17 cellular contexts compared by ENCODE assay signal in genomic region chr11:8988329-8989234, GRCh38. TPM values are rescaled to one million over a fixed set of nuclear protein-coding genes. Genes with fewer than 3 reads are reported as not detected.
DNase-seq lines count a peak whose midpoint lies in the region; ATAC-seq, FAIRE-seq and TF ChIP-seq lines count a peak whose summit lies in the region.
"Had no signal": no experiment of that assay in that cellular context is flagged by ENCODE, and none has a peak within 500 bp of the region (broad histone marks: within the 10 kb centered on the region; RNA-seq: fewer than 3 reads in every experiment).

No MANE protein-coding gene starts in this region.

- H3K36me3 ChIP-seq in bronchial epithelial cell (ENCODE audit: control insufficient read depth, insufficient read depth, low read length), result no peaks in the 10 kb centered on the region
- no peaks in the 10 kb centered on the region for H3K36me3 ChIP-seq in mesendoderm (ENCODE audit: control insufficient read depth, insufficient read depth, low read length)

- no peak overlapping the region for H4K5ac ChIP-seq in mesendoderm (ENCODE audit: low read length)

- no peak overlapping the region for H2AK5ac ChIP-seq in mesendoderm (ENCODE audit: low read length)

- FAIRE-seq in bronchial epithelial cell (lab: Jason Lieb, UNC), result no peak

- H3K56ac ChIP-seq in mesendoderm (ENCODE audit: low read length), result no peak overlapping the region

- H3K27ac Mint-ChIP-seq in CD4-positive, alpha-beta T cell, result no peak overlapping the region
- H3K27ac Mint-ChIP-seq: WTC11 had no signal

- no peak overlapping the region for H3K4me3 ChIP-seq in bronchial epithelial cell (ENCODE audit: low read depth, low read length)
- no peak overlapping the region for H3K4me3 ChIP-seq in mesendoderm (ENCODE audit: low read length)
- H3K4me3 ChIP-seq: SK-N-MC, testis had no signal

- no CpG with 5 or more reads among the region's 3 CpGs for WGBS in mesendoderm (ENCODE audit: extremely low coverage, insufficient coverage, low lambda C conversion rate)

- DNase-seq in EL (peak; percentile 69), OCI-M1 (lab: John Stamatoyannopoulos, UW) (peak; percentile 87), bronchial epithelial cell (ENCODE audit: low read depth) (peak; percentile 71), mesendoderm (peak; percentile 22), NCI-H1417 treated with DMSO at 0.1 percent for 48 hours (lab: John Stamatoyannopoulos, UW) (no peak), NCI-H1092 (lab: John Stamatoyannopoulos, UW) (no peak)
- DNase-seq in CD4-positive, alpha-beta T cell, result no peak
- DNase-seq: activated naive CD4-positive, alpha-beta T cell treated with Interleukin-2 at 50 U/mL for 16 hours; cerebellar nuclear complex; left ventricle myocardium superior; stimulated activated CD4-positive, alpha-beta T cell treated with anti-CD3 and anti-CD28 coated beads, Interleukin-1b, Interleukin-23, amount 100 ng/mL, for 48 hours; testis had no signal

- H3K27me3 ChIP-seq in bronchial epithelial cell (ENCODE audit: control insufficient read depth, insufficient read depth, low read length), result no peaks in the 10 kb centered on the region
- H3K27me3 ChIP-seq in mesendoderm (ENCODE audit: insufficient read depth, low read length, poor library complexity), result no peaks in the 10 kb centered on the region
- no peaks in the 10 kb centered on the region for H3K27me3 ChIP-seq in CD4-positive, alpha-beta T cell (ENCODE audit: control insufficient read depth, insufficient read depth, low read length)
- H3K27me3 ChIP-seq: testis had no signal

- ATAC-seq in GM18867 (IDR thresholded peaks at IDR 0.05; ENCODE audit: unreplicated experiment), result no peak
- ATAC-seq in CD4-positive, alpha-beta T cell (ENCODE audit: poor library complexity), result no peak
- ATAC-seq: left ventricle myocardium superior had no signal

- no peaks in the 10 kb centered on the region for H3K9me3 Mint-ChIP-seq in CD4-positive, alpha-beta T cell

- no peak overlapping the region for H3K4me2 ChIP-seq in mesendoderm (ENCODE audit: low read length)

- no peak overlapping the region for H3K27ac ChIP-seq in mesendoderm (ENCODE audit: low read depth, low read length)
- H3K27ac ChIP-seq in CD4-positive, alpha-beta T cell (ENCODE audit: low read depth, low read length), result no peak overlapping the region
- H3K27ac ChIP-seq: SK-N-MC, testis had no signal

- no peaks in the 10 kb centered on the region for H3K9me3 ChIP-seq in CD4-positive, alpha-beta T cell (ENCODE audit: control insufficient read depth, low read length)
- H3K9me3 ChIP-seq: testis had no signal

- H3K4ac ChIP-seq in mesendoderm (ENCODE audit: low read depth, low read length), result no peak overlapping the region

- no peaks in the 10 kb centered on the region for H3K4me1 ChIP-seq in mesendoderm (ENCODE audit: control insufficient read depth, low read depth, low read length)
- H3K4me1 ChIP-seq: testis had no signal

- no peak for TF ChIP-seq CTCF in bronchial epithelial cell (IDR thresholded peaks at IDR 0.05; ENCODE audit: insufficient read depth, low read length, severe bottlenecking)
- no peak for TF ChIP-seq CTCF in CD4-positive, alpha-beta T cell (IDR thresholded peaks at IDR 0.05)

- no peak overlapping the region for H2BK15ac ChIP-seq in mesendoderm (replicated peaks; ENCODE audit: low read depth)

- no peak overlapping the region for H2BK5ac ChIP-seq in mesendoderm (ENCODE audit: low read length)

- H3K9ac ChIP-seq in mesendoderm (ENCODE audit: low read length), result no peak overlapping the region

- H3K18ac ChIP-seq in mesendoderm (ENCODE audit: low read length), result no peak overlapping the region

- peaks cover 41% of the 10 kb centered on the region for H3K27me3 Mint-ChIP-seq in CD4-positive, alpha-beta T cell

- H3K79me1 ChIP-seq in mesendoderm (ENCODE audit: low read length), result no peaks in the 10 kb centered on the region

- CTCF ChIA-PET in CD4-positive, alpha-beta T cell (lab: Charles Lee), result interaction anchor here (1.5 kb wide), 1 partner anchor 29 kb away, joined by 3 read pairs; no protein-coding TSS in a partner anchor

- intact Hi-C loops in CD4-positive, alpha-beta T cell (cut with DNase I, micrococcal nuclease), result no loop called here

- no peaks in the 10 kb centered on the region for H3K4me1 Mint-ChIP-seq in CD4-positive, alpha-beta T cell (ENCODE audit: low read depth)

- POLR2A ChIA-PET in CD4-positive, alpha-beta T cell (lab: Charles Lee), result no interaction called here

- no peak overlapping the region for H2BK120ac ChIP-seq in mesendoderm (ENCODE audit: low read depth, low read length)

- H3K36me3 Mint-ChIP-seq in CD4-positive, alpha-beta T cell (ENCODE audit: low read depth), result no peaks in the 10 kb centered on the region
- H3K36me3 Mint-ChIP-seq: WTC11 had no signal

- no peak overlapping the region for H3K23ac ChIP-seq in mesendoderm (ENCODE audit: low read length)

- no peak overlapping the region for H3K4me3 Mint-ChIP-seq in CD4-positive, alpha-beta T cell
- H3K4me3 Mint-ChIP-seq: WTC11 had no signal

- no peak overlapping the region for H4K8ac ChIP-seq in mesendoderm (ENCODE audit: low read depth, low read length)

- no peaks in the 10 kb centered on the region for H3K79me2 ChIP-seq in mesendoderm (ENCODE audit: control insufficient read depth, insufficient read depth, low read length)

RNA-seq across cellular contexts. Expression of gene NRIP3, which starts 15.2 kb away (rescaled TPM):
- total RNA-seq in bronchial epithelial cell, result 1.6 and 2.2 TPM in 2 replicates
- polyA plus RNA-seq in mesendoderm (2013, experiment 1 of 2), result 2.1 TPM
- 2.3 TPM for polyA plus RNA-seq in mesendoderm (2013, experiment 2 of 2)
- 1 to 10 TPM; 4.6 to 4.9 TPM for total RNA-seq in CD4-positive, alpha-beta T cell

RNA-seq across cellular contexts. Expression of gene TMEM9B, which starts 24.3 kb away (rescaled TPM):
- total RNA-seq in bronchial epithelial cell, result 53.8 and 56.3 TPM in 2 replicates
- 10.3 TPM for polyA plus RNA-seq in mesendoderm (2013, experiment 1 of 2)
- polyA plus RNA-seq in mesendoderm (2013, experiment 2 of 2), result 9.6 TPM
- total RNA-seq in CD4-positive, alpha-beta T cell, result 10 to 100 TPM; 20.5 to 22.1 TPM

RNA-seq across cellular contexts. Expression of gene ASCL3, which starts 45.8 kb away (rescaled TPM):
- total RNA-seq in bronchial epithelial cell, result not detected in 2 replicates
- polyA plus RNA-seq in mesendoderm (2013, experiment 1 of 2), result not detected
- not detected for polyA plus RNA-seq in mesendoderm (2013, experiment 2 of 2)
- total RNA-seq in CD4-positive, alpha-beta T cell, result not detected
- total RNA-seq: epithelial cell of proximal tubule, left ventricle myocardium superior, testis, WTC11 had no signal
- polyA plus RNA-seq: neural cell had no signal

RNA-seq across cellular contexts. Expression of gene C11orf16, which starts 55.8 kb away (rescaled TPM):
- not detected in 2 replicates for total RNA-seq in bronchial epithelial cell
- polyA plus RNA-seq in mesendoderm (2013, experiment 1 of 2), result 0.14 TPM
- 0.43 TPM for polyA plus RNA-seq in mesendoderm (2013, experiment 2 of 2)
- not detected for total RNA-seq in CD4-positive, alpha-beta T cell
- total RNA-seq: epithelial cell of proximal tubule, left ventricle myocardium superior had no signal
- polyA plus RNA-seq: neural cell had no signal

Comparison
In these comparisons a context has a peak if more than half of its experiments do, and no peak if none do; other contexts are left out.
1. DNase-seq: peak in EL (single experiment), OCI-M1 (single experiment), bronchial epithelial cell (single experiment) and mesendoderm (single experiment); none in NCI-H1417 treated with DMSO at 0.1 percent for 48 hours (single experiment), NCI-H1092 (single experiment) and CD4-positive, alpha-beta T cell (0 of 10).